Comparison of ENCODE assay signal across 8 cellular contexts in the genomic region with DNA sequence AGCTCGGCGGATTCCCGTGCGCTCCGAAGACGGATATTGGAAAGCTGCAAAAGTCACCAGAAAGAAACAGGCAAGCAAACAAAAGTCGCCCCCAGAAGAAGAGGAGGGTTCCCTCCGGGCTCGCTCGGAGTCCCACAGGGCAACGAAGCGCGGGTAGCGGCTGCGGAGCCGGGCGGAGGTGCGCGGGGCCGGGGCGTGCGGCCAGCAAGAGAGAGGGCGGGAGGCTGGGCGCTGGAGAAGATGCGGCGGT. TPM values are rescaled to one million over a fixed set of nuclear protein-coding genes. Genes with fewer than 3 reads are reported as not detected.
DNase-seq lines count a peak whose midpoint lies in the region; ATAC-seq lines count a peak whose summit lies in the region.

A gene (minus strand): TSS at position 247 of the 250 bp plus-strand sequence. CDS start 642 bp downstream, outside the sequence.

- WGBS in iPS DF 6.9 (ENCODE audit: insufficient coverage, insufficient read length), result no CpG with 5 or more reads among the region's 26 CpGs

- peak; percentile 45 for ATAC-seq in GM18909 (IDR thresholded peaks at IDR 0.05; ENCODE audit: poor library complexity, unreplicated experiment)

- DNase-seq in adipocyte (ENCODE audit: low read depth) (no peak), iPS DF 6.9 (ENCODE audit: low read depth, low spot score) (peak; percentile 1), pons (ENCODE audit: low spot score) (no peak), SHP77 treated with DMSO at 0.1 percent for 48 hours (lab: John Stamatoyannopoulos, UW) (no peak), DMS79 treated with DMSO at 0.1 percent for 48 hours (lab: John Stamatoyannopoulos, UW) (no peak)
- DNase-seq in activated CD4-positive, alpha-beta T cell treated with anti-CD3 and anti-CD28 coated beads, Interleukin-2, amount 50 U/mL, for 4 hours, result no peak

- H3K9ac ChIP-seq in adipocyte (ENCODE audit: low read length) (peak within 1 kb of the TSS; percentile 96), skeletal muscle satellite cell (ENCODE audit: low read depth, low read length) (peak within 1 kb of the TSS; percentile 84)

- H3K4me1 ChIP-seq in adipocyte (ENCODE audit: control insufficient read depth, insufficient read depth, low read length), result peaks cover 3% of the 10 kb centered on the region
- H3K4me1 ChIP-seq in iPS DF 6.9 (ENCODE audit: control insufficient read depth, insufficient read depth, low read length), result peaks cover 2% of the 10 kb centered on the region; the same call in 1 of the 2 replicates
- H3K4me1 ChIP-seq in skeletal muscle satellite cell (ENCODE audit: control insufficient read depth, insufficient read depth, low read length), result peaks cover 18% of the 10 kb centered on the region

- H3K27me3 ChIP-seq in adipocyte (replicated peaks; ENCODE audit: control insufficient read depth, insufficient read depth, low read length) (no peaks in the 10 kb centered on the region), iPS DF 6.9 (ENCODE audit: control insufficient read depth, insufficient read depth, low read length) (peaks cover 16% of the 10 kb centered on the region; the same call in 1 of the 2 replicates), skeletal muscle satellite cell (ENCODE audit: control insufficient read depth, insufficient read depth, low read length) (no peaks in the 10 kb centered on the region)

- H3K4me2 ChIP-seq in skeletal muscle satellite cell (ENCODE audit: low read length), result peak within 1 kb of the TSS; percentile 86

- H3K36me3 ChIP-seq in adipocyte (ENCODE audit: control insufficient read depth, insufficient read depth, low read length, severe bottlenecking), result peaks cover 32% of the 10 kb centered on the region
- no peaks in the 10 kb centered on the region for H3K36me3 ChIP-seq in iPS DF 6.9 (ENCODE audit: control insufficient read depth, insufficient read depth, low read length)
- peaks cover 4% of the 10 kb centered on the region for H3K36me3 ChIP-seq in skeletal muscle satellite cell (ENCODE audit: insufficient read depth, low read length)

- H3K9me3 ChIP-seq in adipocyte (ENCODE audit: control insufficient read depth, low read length) (no peaks in the 10 kb centered on the region), iPS DF 6.9 (ENCODE audit: control insufficient read depth, insufficient read depth, low read length) (no peaks in the 10 kb centered on the region), skeletal muscle satellite cell (replicated peaks; ENCODE audit: low read length) (no peaks in the 10 kb centered on the region)

- peak within 1 kb of the TSS; percentile 86 for H3K4me3 ChIP-seq in adipocyte (ENCODE audit: low read length)
- peak within 1 kb of the TSS; percentile 68; the same call in 1 of the 2 replicates for H3K4me3 ChIP-seq in iPS DF 6.9 (ENCODE audit: low read length)
- H3K4me3 ChIP-seq in skeletal muscle satellite cell (ENCODE audit: low read length), result peak within 1 kb of the TSS; percentile 85

- H3K27ac ChIP-seq in iPS DF 6.9 (ENCODE audit: low read length), result no peak within 1 kb of the TSS

RNA-seq across cellular contexts. Expression of the gene that starts here (rescaled TPM):
- 6.3 and 40.0 TPM in 2 replicates for total RNA-seq in skeletal muscle satellite cell (2012; rRNA removed)
